ENCODE assay signal across 25 cellular contexts in the genomic region with DNA sequence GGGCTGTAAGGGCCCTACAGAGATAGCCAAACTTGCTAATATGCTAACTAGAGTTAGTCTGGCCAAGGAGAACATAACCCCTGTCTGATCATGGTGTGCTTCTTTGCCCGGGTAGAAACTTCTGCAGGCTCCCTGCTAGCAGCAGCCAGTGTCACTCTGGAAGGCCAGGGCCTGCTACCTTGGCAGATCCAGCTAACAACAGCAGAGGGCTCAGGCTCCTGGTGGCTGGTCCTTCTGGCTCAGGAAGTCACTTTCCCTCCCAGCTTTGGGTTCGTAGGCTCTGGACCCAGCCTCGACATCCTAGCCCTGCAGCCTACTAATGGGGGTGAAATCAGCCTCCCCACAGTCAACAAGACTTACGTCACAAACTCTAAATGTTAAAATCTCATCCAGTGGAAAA.
"Had no signal": no experiment of that assay in that cellular context is flagged by ENCODE, and none has a peak within 500 bp of the region (broad histone marks: within the 10 kb centered on the region; RNA-seq: fewer than 3 reads in every experiment).

No MANE protein-coding gene starts in this region.

- H3K27me3 Mint-ChIP-seq: stimulated activated naive B cell treated with anti-CD40 and anti-IgM and Interleukin-4, amounts not matched to agents 10 μg/mL and 1 μg/mL and 100 μg/mL, for 72 hours had no signal

- H3K36me3 Mint-ChIP-seq: naive B cell; natural killer cell; stimulated activated naive B cell treated with anti-CD40 and anti-IgM and Interleukin-4, amounts not matched to agents 10 μg/mL and 1 μg/mL and 100 μg/mL, for 72 hours had no signal

- H3K27me3 ChIP-seq: neural progenitor cell, ovary, right atrium auricular region, right lobe of liver, stomach, testis, thyroid gland, transverse colon, upper lobe of left lung, vagina had no signal

- H3K9me3 Mint-ChIP-seq: natural killer cell, nephron progenitor cell, neural progenitor cell had no signal

- H3K9me3 ChIP-seq: left ventricle myocardium inferior, ovary, right atrium auricular region, right lobe of liver, stomach, testis, thyroid gland, transverse colon, upper lobe of left lung, vagina had no signal

- H3K4me3 ChIP-seq: hepatocyte, left ventricle myocardium inferior, lung, neural progenitor cell, ovary, right atrium auricular region, right lobe of liver, smooth muscle cell, stomach, testis, thyroid gland, transverse colon, upper lobe of left lung, vagina had no signal

- H3K4me3 Mint-ChIP-seq: naive B cell; natural killer cell; nephron progenitor cell; neural progenitor cell; stimulated activated naive B cell treated with anti-CD40 and anti-IgM and Interleukin-4, amounts not matched to agents 10 μg/mL and 1 μg/mL and 100 μg/mL, for 72 hours had no signal

- H3K27ac ChIP-seq: hepatocyte, left ventricle myocardium inferior, neural progenitor cell, ovary, right atrium auricular region, right lobe of liver, stomach, testis, thyroid gland, transverse colon, upper lobe of left lung, vagina had no signal

- H3K79me2 ChIP-seq: hepatocyte had no signal

- H2AFZ ChIP-seq: hepatocyte, neural progenitor cell had no signal

- ATAC-seq: natural killer cell; right lobe of liver; stimulated activated naive B cell treated with anti-CD40 and anti-IgM and Interleukin-4, amounts not matched to agents 10 μg/mL and 1 μg/mL and 100 μg/mL, for 72 hours; stimulated activated naive CD8-positive, alpha-beta T cell treated with anti-CD3 and anti-CD28 coated beads, Interleukin-15, Interleukin-2, amounts not matched to agents 100 U/mL and 50 U/mL, for 24 hours had no signal

- DNase-seq: islet precursor cell; left ventricle myocardium inferior; naive B cell; natural killer cell; nephron progenitor cell; ovary; right lobe of liver; stimulated activated CD4-positive, alpha-beta T cell treated with anti-CD3 and anti-CD28 coated beads, Interleukin-1b, Interleukin-23, amount 100 ng/mL, for 48 hours; stimulated activated CD4-positive, alpha-beta T cell treated with anti-CD3 and anti-CD28 coated beads, Interleukin-2, amount 100 ng/mL, for 48 hours; stimulated activated CD4-positive, alpha-beta T cell treated with anti-CD3 and anti-CD28 coated beads, Interleukin-4, amount 100 ng/mL, for 4 hours; stimulated activated CD8-positive, alpha-beta memory T cell treated with anti-CD3 and anti-CD28 coated beads, Interleukin-4, amount 100 ng/mL, for 48 hours; stimulated activated naive B cell treated with anti-CD40 and anti-IgM and Interleukin-4, amounts not matched to agents 10 μg/mL and 1 μg/mL and 100 μg/mL, for 72 hours; stimulated activated naive CD8-positive, alpha-beta T cell treated with anti-CD3 and anti-CD28 coated beads, Interleukin-15, Interleukin-2, amounts not matched to agents 100 U/mL and 50 U/mL, for 24 hours; stomach; testis; thyroid gland; transverse colon; upper lobe of left lung had no signal

- H3K9ac ChIP-seq: neural progenitor cell had no signal

- H3K4me1 Mint-ChIP-seq: naive B cell; natural killer cell; stimulated activated naive B cell treated with anti-CD40 and anti-IgM and Interleukin-4, amounts not matched to agents 10 μg/mL and 1 μg/mL and 100 μg/mL, for 72 hours had no signal

- H3K27ac Mint-ChIP-seq: naive B cell; natural killer cell; nephron progenitor cell; progenitor cell of endocrine pancreas; stimulated activated naive B cell treated with anti-CD40 and anti-IgM and Interleukin-4, amounts not matched to agents 10 μg/mL and 1 μg/mL and 100 μg/mL, for 72 hours had no signal

- H3K4me2 ChIP-seq: hepatocyte, neural progenitor cell, smooth muscle cell had no signal

- H3K36me3 ChIP-seq: left ventricle myocardium inferior, neural progenitor cell, ovary, right atrium auricular region, right lobe of liver, stomach, thyroid gland, transverse colon, upper lobe of left lung, vagina had no signal

- H3K4me1 ChIP-seq: right atrium auricular region, right lobe of liver, stomach, testis, thyroid gland, transverse colon, upper lobe of left lung had no signal
